In genomic region chr3:161854232-161854771, GRCh38 we compare ENCODE assay signal across 9 cellular contexts.
DNase-seq lines count a peak whose midpoint lies in the region; ATAC-seq and TF ChIP-seq lines count a peak whose summit lies in the region.
"Had no signal": no experiment of that assay in that cellular context is flagged by ENCODE, and none has a peak within 500 bp of the region (broad histone marks: within the 10 kb centered on the region; RNA-seq: fewer than 3 reads in every experiment).

No MANE protein-coding gene starts in this region.

- no peak for TF ChIP-seq POLR2A in esophagus muscularis mucosa (IDR thresholded peaks at IDR 0.05; ENCODE audit: low read depth)

- H3K4me1 ChIP-seq in osteoblast (ENCODE audit: insufficient read depth, low read length): peaks cover 4% of the 10 kb centered on the region
- no peaks in the 10 kb centered on the region for H3K4me1 ChIP-seq in esophagus muscularis mucosa

- H3K36me3 ChIP-seq in osteoblast (ENCODE audit: insufficient read depth, low read length): no peaks in the 10 kb centered on the region
- H3K36me3 ChIP-seq in esophagus muscularis mucosa: no peaks in the 10 kb centered on the region

- no peak for TF ChIP-seq EP300 in esophagus muscularis mucosa (IDR thresholded peaks at IDR 0.05)

- peak overlapping the region; percentile 82 for H2AFZ ChIP-seq in osteoblast (ENCODE audit: low read length)

- 75% methylated on average over 7 of the region's 7 CpGs for WGBS in esophagus muscularis mucosa

- no peak overlapping the region for H3K4me2 ChIP-seq in osteoblast (ENCODE audit: insufficient read depth, low read length)

- peak overlapping the region; percentile 69 for H3K27ac ChIP-seq in osteoblast (ENCODE audit: low read depth, low read length)
- H3K27ac ChIP-seq in esophagus muscularis mucosa (replicated peaks in 1 of 4): no peak overlapping the region
- no peak overlapping the region for H3K27ac ChIP-seq in coronary artery

- H3K4me3 ChIP-seq in osteoblast (ENCODE audit: insufficient read depth, low read length): no peak overlapping the region
- no peak overlapping the region for H3K4me3 ChIP-seq in esophagus muscularis mucosa
- no peak overlapping the region for H3K4me3 ChIP-seq in coronary artery

- DNase-seq in GDM1 (lab: John Stamatoyannopoulos, UW): peak; percentile 7
- peak; percentile 58 for DNase-seq in LHCN-M2 (ENCODE audit: low read depth)
- peak; percentile 73 for DNase-seq in astrocyte of the hippocampus (ENCODE audit: low read depth, low spot score)
- no peak for DNase-seq in osteoblast (ENCODE audit: insufficient read length, low spot score, missing footprints)
- no peak for DNase-seq in esophagus muscularis mucosa (ENCODE audit: extremely low spot score)
- no peak for DNase-seq in putamen (ENCODE audit: low spot score)
- no peak for DNase-seq in coronary artery (ENCODE audit: low spot score)
- DNase-seq: activated B cell treated with CpG ODN at 0.5 μM for 24 hours had no signal

- H4K20me1 ChIP-seq in osteoblast (ENCODE audit: insufficient read depth, low read length): no peaks in the 10 kb centered on the region

- no peaks in the 10 kb centered on the region for H3K27me3 ChIP-seq in osteoblast (ENCODE audit: insufficient read depth, low read length)
- H3K27me3 ChIP-seq in esophagus muscularis mucosa: no peaks in the 10 kb centered on the region

- intact Hi-C loops in esophagus muscularis mucosa (cut with DNase I): no loop called here

- H3K79me2 ChIP-seq in osteoblast (ENCODE audit: insufficient read depth, low read length): no peaks in the 10 kb centered on the region

- H3K9me3 ChIP-seq in osteoblast (ENCODE audit: low read depth, low read length) (no peaks in the 10 kb centered on the region), esophagus muscularis mucosa (no peaks in the 10 kb centered on the region)

- ATAC-seq in GM21515 (IDR thresholded peaks at IDR 0.05; ENCODE audit: unreplicated experiment): peak; percentile 63

- TF ChIP-seq CTCF in osteoblast (IDR thresholded peaks at IDR 0.05; ENCODE audit: extremely low read depth, low read depth, low read length) (peak; percentile 22), esophagus muscularis mucosa (IDR thresholded peaks at IDR 0.05) (no peak), coronary artery (IDR thresholded peaks at IDR 0.05) (no peak)

Comparison
In these comparisons a context has a peak if more than half of its experiments do, and no peak if none do; other contexts are left out.
1. DNase-seq: peak in GDM1 (single experiment), LHCN-M2 (single experiment) and astrocyte of the hippocampus (single experiment); none in osteoblast (single experiment), esophagus muscularis mucosa (single experiment), putamen (single experiment) and coronary artery (single experiment).